ENCODE assay signal across 8 cellular contexts in the genomic region with DNA sequence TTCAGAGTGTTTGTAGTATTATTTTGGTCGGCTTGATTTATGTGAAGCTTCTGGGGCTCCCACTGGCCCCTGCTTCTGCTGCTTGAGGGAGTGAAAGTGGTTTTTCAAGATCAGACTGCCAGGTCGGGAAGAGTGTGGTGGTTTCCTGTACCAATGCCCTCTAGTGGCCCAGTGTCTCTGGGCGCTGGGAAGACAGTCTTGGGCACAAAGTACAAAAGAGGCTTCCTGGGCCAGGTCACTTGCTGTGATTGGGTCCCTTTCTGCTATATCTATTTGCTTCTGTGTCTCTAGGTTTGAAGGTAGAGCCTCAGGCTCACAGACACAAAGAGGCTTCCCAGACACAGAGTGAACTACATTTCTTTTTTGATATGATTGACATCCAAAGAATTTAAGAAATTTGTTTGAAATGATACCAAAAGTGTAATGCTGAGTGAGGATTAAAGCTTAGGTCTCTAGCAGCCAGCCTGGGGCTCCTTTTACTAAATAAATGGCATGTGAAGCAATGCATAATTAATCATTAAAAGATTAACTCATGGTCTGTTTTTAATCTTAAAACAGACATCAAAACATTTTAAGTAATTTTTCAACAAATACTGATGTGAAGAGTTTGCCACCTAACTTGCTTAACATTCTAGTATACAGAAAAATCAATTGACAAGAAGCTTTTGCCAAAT. TPM values are rescaled to one million over a fixed set of nuclear protein-coding genes. Genes with fewer than 3 reads are reported as not detected.
DNase-seq lines count a peak whose midpoint lies in the region; ATAC-seq and TF ChIP-seq lines count a peak whose summit lies in the region.

No MANE protein-coding gene starts in this region.

- no peak overlapping the region for H2AFZ ChIP-seq in trophoblast cell (ENCODE audit: insufficient read depth, low read length, poor library complexity)

- H2BK120ac ChIP-seq in trophoblast cell (ENCODE audit: insufficient read depth, low read length, poor library complexity) = no peak overlapping the region

- no peaks in the 10 kb centered on the region for H3K27me3 ChIP-seq in trophoblast cell (ENCODE audit: insufficient read depth, low read length)

- H2BK5ac ChIP-seq in trophoblast cell (ENCODE audit: low read depth, low read length, poor library complexity) = no peak overlapping the region

- H4K12ac ChIP-seq in trophoblast cell (ENCODE audit: low read depth, low read length) = no peak overlapping the region

- H3K27ac ChIP-seq in trophoblast cell (ENCODE audit: low read depth, low read length) = no peak overlapping the region

- peak; percentile 33 for TF ChIP-seq CTCF in Calu3 (IDR thresholded peaks at IDR 0.05; ENCODE audit: unreplicated experiment)
- TF ChIP-seq CTCF in endothelial cell (IDR thresholded peaks at IDR 0.05; ENCODE audit: unreplicated experiment) = no peak

- no peak overlapping the region for H3K4ac ChIP-seq in trophoblast cell (ENCODE audit: low read depth, low read length)

- WGBS in trophoblast cell (ENCODE audit: extremely low coverage, insufficient coverage, insufficient read length) = no CpG with 5 or more reads among the region's 3 CpGs

- H3K27ac Mint-ChIP-seq in Calu3 (ENCODE audit: unreplicated experiment) (no peak overlapping the region), endothelial cell (ENCODE audit: unreplicated experiment) (no peak overlapping the region)

- H4K91ac ChIP-seq in trophoblast cell (ENCODE audit: low read depth, low read length) = no peak overlapping the region

- CTCF ChIA-PET in Calu3 (lab: Charles Lee) = interaction anchor here (0.6 to 1.8 kb wide), 3 partner anchors 9 to 36 kb away, joined by 3 read pairs; partner anchors contain the start of gene ABCB1

- no peak overlapping the region for H3K4me3 Mint-ChIP-seq in Calu3 (ENCODE audit: low read depth, unreplicated experiment)
- H3K4me3 Mint-ChIP-seq in endothelial cell (ENCODE audit: unreplicated experiment) = no peak overlapping the region

- H3K4me1 ChIP-seq in trophoblast cell (ENCODE audit: control insufficient read depth in 1 of 2, insufficient read depth in 2 of 2, low read length in 2 of 2) = no peaks in the 10 kb centered on the region

- H3K18ac ChIP-seq in trophoblast cell (ENCODE audit: low read length) = no peak overlapping the region

- H3K9me3 Mint-ChIP-seq in Calu3 (ENCODE audit: low read depth, unreplicated experiment) (no peaks in the 10 kb centered on the region), endothelial cell (ENCODE audit: unreplicated experiment) (no peaks in the 10 kb centered on the region)

- H3K9ac ChIP-seq in trophoblast cell (ENCODE audit: low read length) = no peak overlapping the region

- no peak overlapping the region for H2AK5ac ChIP-seq in trophoblast cell (ENCODE audit: low read length)

- H3K79me2 ChIP-seq in trophoblast cell (ENCODE audit: control insufficient read depth, insufficient read depth, low read length, poor library complexity) = no peaks in the 10 kb centered on the region

- H3K4me1 Mint-ChIP-seq in Calu3 (ENCODE audit: low read depth, unreplicated experiment) (peaks cover 8% of the 10 kb centered on the region), endothelial cell (ENCODE audit: unreplicated experiment) (no peaks in the 10 kb centered on the region)

- H3K79me1 ChIP-seq in trophoblast cell (ENCODE audit: low read length) = no peaks in the 10 kb centered on the region

- H2BK12ac ChIP-seq in trophoblast cell (ENCODE audit: low read length) = no peak overlapping the region

- no TSS peak for BruUV-seq in Calu3 (replicated peaks; lab: Mats Ljungman, UMichigan)

- no peaks in the 10 kb centered on the region for H3K36me3 ChIP-seq in trophoblast cell (ENCODE audit: control insufficient read depth in 1 of 2, insufficient read depth in 2 of 2, low read length in 2 of 2)

- H3K27me3 Mint-ChIP-seq in Calu3 (ENCODE audit: unreplicated experiment) (no peaks in the 10 kb centered on the region), endothelial cell (ENCODE audit: unreplicated experiment) (no peaks in the 10 kb centered on the region)

- no peak overlapping the region for H3K14ac ChIP-seq in trophoblast cell (ENCODE audit: low read length)

- H3K36me3 Mint-ChIP-seq in Calu3 (ENCODE audit: insufficient read depth, unreplicated experiment) = no peaks in the 10 kb centered on the region
- H3K36me3 Mint-ChIP-seq in endothelial cell (ENCODE audit: low read depth, unreplicated experiment) = no peaks in the 10 kb centered on the region

- no peaks in the 10 kb centered on the region for H3K9me3 ChIP-seq in trophoblast cell (ENCODE audit: insufficient read depth, low read depth, low read length)

- ATAC-seq in GM18873 (IDR thresholded peaks at IDR 0.05; ENCODE audit: low FRiP score, unreplicated experiment) (peak; percentile 86), HG03095 (IDR thresholded peaks at IDR 0.05; ENCODE audit: unreplicated experiment) (peak; percentile 70)

- intact Hi-C loops in Calu3 (cut with micrococcal nuclease; ENCODE audit: unreplicated experiment) = loop anchor here (2.0 to 5.0 kb wide), 3 partner anchors 34 to 57 kb away; no protein-coding TSS in a partner anchor

- no peak overlapping the region for H3K4me2 ChIP-seq in trophoblast cell (ENCODE audit: low read length)

- H3K23ac ChIP-seq in trophoblast cell (ENCODE audit: low read length) = no peak overlapping the region

- peak overlapping the region; percentile 19 for H4K8ac ChIP-seq in trophoblast cell (ENCODE audit: low read depth, low read length)

- no peak overlapping the region for H3K4me3 ChIP-seq in trophoblast cell (ENCODE audit: low read depth, low read length)

- DNase-seq in Calu3 = peak; percentile 69
- peak; percentile 54 for DNase-seq in RPMI8226
- DNase-seq in endothelial cell (ENCODE audit: low spot score) = peak; percentile 24
- DNase-seq in trophoblast cell = peak in 1 of 2 donors; percentile 53
- DNase-seq in NCI-H1694 treated with DMSO at 0.1 percent for 48 hours (lab: John Stamatoyannopoulos, UW) = no peak
- no peak for DNase-seq in NCI-H2107 (lab: John Stamatoyannopoulos, UW)

RNA-seq across cellular contexts. Expression of gene ABCB1, which starts 36.3 kb away (rescaled TPM):
- total RNA-seq in Calu3 (2022) (5.7 and 15.8 TPM in 2 replicates), endothelial cell (ENCODE audit: unreplicated experiment) (1.0 TPM)
- 0.07 and 0.14 TPM in 2 replicates for polyA plus RNA-seq in trophoblast cell (2013)

Comparison
In these comparisons a context has a peak if more than half of its experiments do, and no peak if none do; other contexts are left out.
1. DNase-seq: peak in Calu3 (single experiment), RPMI8226 (single experiment) and endothelial cell (single experiment); none in NCI-H1694 treated with DMSO at 0.1 percent for 48 hours (single experiment) and NCI-H2107 (single experiment).